8 cellular contexts compared by ENCODE assay signal in the genomic region with DNA sequence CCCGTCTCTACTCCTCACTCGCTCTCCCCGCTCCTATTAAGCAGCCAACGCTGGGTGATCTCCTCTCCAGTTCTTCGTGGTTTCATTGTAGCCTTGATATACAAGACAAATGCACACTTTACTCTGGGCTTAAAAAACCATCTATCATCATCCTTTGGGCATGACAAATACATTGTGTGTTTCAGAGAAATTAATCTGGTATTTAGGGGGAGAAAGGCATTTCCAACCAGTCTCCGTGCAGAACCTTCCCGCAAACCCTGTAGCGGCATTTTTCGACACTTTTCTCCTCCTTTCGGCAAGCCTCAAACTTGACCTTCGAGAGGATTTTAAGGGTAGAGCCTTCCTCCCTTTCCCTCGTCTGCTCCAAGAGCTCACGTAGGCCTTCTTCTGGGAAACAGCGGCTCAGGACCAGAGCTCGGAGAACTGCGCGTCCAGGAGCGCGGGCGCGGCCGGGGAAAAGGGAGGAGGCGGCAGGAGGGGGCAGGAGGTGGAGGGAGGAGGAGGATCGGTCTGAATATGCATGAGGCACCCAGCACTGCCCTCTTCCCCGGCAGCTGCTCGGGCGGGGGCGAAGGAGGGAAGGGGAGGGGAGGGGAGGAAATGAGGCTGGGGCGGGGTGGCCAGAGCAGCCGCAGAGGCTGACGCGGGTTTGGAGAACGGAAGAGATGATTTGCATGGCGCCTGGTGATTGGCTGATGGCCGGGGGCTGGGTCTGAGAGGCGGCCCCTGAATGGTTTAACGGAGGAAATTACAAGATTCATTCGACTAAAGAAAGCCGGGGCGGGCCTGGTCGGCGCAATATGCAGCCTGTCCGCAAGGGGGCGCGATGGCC.
DNase-seq lines count a peak whose midpoint lies in the region; ATAC-seq, FAIRE-seq and TF ChIP-seq lines count a peak whose summit lies in the region.

No MANE protein-coding gene starts in this region.

- H3K4me1 Mint-ChIP-seq in neural progenitor cell, result peaks cover 19% of the 10 kb centered on the region

- CTCF ChIA-PET in HCT116 (lab: Charles Lee), result interaction anchor here (0.6 to 1.6 kb wide), 10 partner anchors 15 to 1155 kb away, joined by 3 to 13 read pairs (median 3); no protein-coding TSS in a partner anchor

- BruUV-seq in HCT116 (replicated peaks; lab: Mats Ljungman, UMichigan), result TSS peak; percentile 66

- POLR2A ChIA-PET in HCT116 (lab: Charles Lee), result interaction anchor here (0.8 kb wide), 1 partner anchor 360 kb away, joined by 4 read pairs; no protein-coding TSS in a partner anchor

- H4K20me1 ChIP-seq in HCT116 (ENCODE audit: insufficient read depth) (no peaks in the 10 kb centered on the region), neural progenitor cell (ENCODE audit: low read depth) (peaks cover 40% of the 10 kb centered on the region)

- H3K27ac Mint-ChIP-seq in neural progenitor cell, result no peak overlapping the region

- peak; percentile 56 for TF ChIP-seq RAD21 in HCT116 (IDR thresholded peaks at IDR 0.05; ENCODE audit: low read depth)

- TF ChIP-seq POLR2A in HCT116 (IDR thresholded peaks at IDR 0.05; ENCODE audit: borderline replicate concordance, extremely low read depth, insufficient read depth, insufficient read length) (no peak), stomach (IDR thresholded peaks at IDR 0.05) (no peak)

- H3K9me3 ChIP-seq in HCT116 (ENCODE audit: control insufficient read depth in 1 of 2, insufficient read depth in 1 of 2, low read depth in 1 of 2, low read length in 2 of 2) (no peaks in the 10 kb centered on the region), MG63 (no peaks in the 10 kb centered on the region), RWPE2 (ENCODE audit: severe bottlenecking) (no peaks in the 10 kb centered on the region), neural progenitor cell (ENCODE audit: low read depth) (no peaks in the 10 kb centered on the region), stomach (peaks cover 0 to 4% (median 0%) of the 10 kb centered on the region in 4 donors)

- H3K79me2 ChIP-seq in HCT116 (ENCODE audit: insufficient read depth, low read length) (no peaks in the 10 kb centered on the region), neural progenitor cell (ENCODE audit: low read depth) (no peaks in the 10 kb centered on the region)

- H3K27me3 ChIP-seq in HCT116 (ENCODE audit: insufficient read depth, low read length) (no peaks in the 10 kb centered on the region), MG63 (peaks cover 16% of the 10 kb centered on the region), RWPE2 (ENCODE audit: insufficient read depth, poor library complexity, severe bottlenecking) (peaks cover 87% of the 10 kb centered on the region), neural progenitor cell (peaks cover 72% of the 10 kb centered on the region), stomach (peaks cover 0 to 86% (median 36%) of the 10 kb centered on the region in 3 donors)

- no peak overlapping the region for H3K27ac ChIP-seq in HCT116 (ENCODE audit: low read depth, low read length)
- no peak overlapping the region for H3K27ac ChIP-seq in RWPE2 (ENCODE audit: poor library complexity, severe bottlenecking)
- no peak overlapping the region for H3K27ac ChIP-seq in neural progenitor cell
- peak overlapping the region in 4 of 5 donors; percentile 14 to 62 (median 42) for H3K27ac ChIP-seq in stomach

- ATAC-seq in HCT116 (peak; percentile 95), RWPE2 (ENCODE audit: low read depth) (peak; percentile 95)

- H3F3A ChIP-seq in neural progenitor cell (ENCODE audit: low read depth), result peaks cover 17% of the 10 kb centered on the region

- H3K9ac ChIP-seq in HCT116 (ENCODE audit: low read length) (peak overlapping the region; percentile 49), neural progenitor cell (no peak overlapping the region)

- peak overlapping the region; percentile 94 for H3K4me2 ChIP-seq in HCT116 (ENCODE audit: low read length)
- H3K4me2 ChIP-seq in neural progenitor cell, result peak overlapping the region; percentile 84

- 1 to 5% (median 1%) methylated on average over 42 to 45 of the region's 45 CpGs for WGBS in stomach, 5 donors

- H3K9me3 Mint-ChIP-seq in neural progenitor cell, result no peaks in the 10 kb centered on the region

- no peak overlapping the region for H3K4me3 Mint-ChIP-seq in neural progenitor cell

- intact Hi-C loops in HCT116 (cut with micrococcal nuclease), result loop anchor here (1.0 to 5.0 kb wide), 3 partner anchors 126 to 539 kb away; partner anchors contain the start of gene TMEM161B
- intact Hi-C loops in stomach (cut with DNase I; ENCODE audit: low total_unique reads), result no loop called here

- H3K36me3 ChIP-seq in HCT116 (ENCODE audit: control insufficient read depth in 1 of 2, insufficient read depth in 2 of 2, low read length in 2 of 2), result no peaks in the 10 kb centered on the region
- H3K36me3 ChIP-seq in MG63, result no peaks in the 10 kb centered on the region
- no peaks in the 10 kb centered on the region for H3K36me3 ChIP-seq in RWPE2 (ENCODE audit: low read depth)
- no peaks in the 10 kb centered on the region for H3K36me3 ChIP-seq in neural progenitor cell
- no peaks in the 10 kb centered on the region for H3K36me3 ChIP-seq in stomach

- RAD21 ChIA-PET in HCT116 (lab: Charles Lee; ENCODE audit: low non-redundant PET in 1 of 2, low total read pairs in 2 of 2, uncharacterized antibody in 2 of 2, unreplicated experiment in 2 of 2), result interaction anchor here (0.6 to 0.8 kb wide), 3 partner anchors 66 to 1154 kb away, joined by 3 to 8 read pairs (median 4); no protein-coding TSS in a partner anchor

- peak overlapping the region; percentile 40 to 63 for H3K4me3 ChIP-seq in HCT116 (replicated peaks in 1 of 2; ENCODE audit: low read depth in 1 of 2, low read length in 2 of 2)
- peak overlapping the region; percentile 62 for H3K4me3 ChIP-seq in MG63
- H3K4me3 ChIP-seq in RWPE2 (ENCODE audit: severe bottlenecking), result peak overlapping the region; percentile 22
- peak overlapping the region; percentile 52 for H3K4me3 ChIP-seq in neural progenitor cell
- H3K4me3 ChIP-seq in stomach, result peak overlapping the region; percentile 46 to 52 (median 48)

- no peaks in the 10 kb centered on the region for H3K9me2 ChIP-seq in HCT116 (ENCODE audit: insufficient read depth)

- no peaks in the 10 kb centered on the region for H3K36me3 Mint-ChIP-seq in neural progenitor cell

- H3K27me3 Mint-ChIP-seq in neural progenitor cell (ENCODE audit: insufficient read depth, low read depth), result peaks cover 20% of the 10 kb centered on the region

- TF ChIP-seq EP300 in stomach (IDR thresholded peaks at IDR 0.05), result no peak

- peak overlapping the region; percentile 93 for H2AFZ ChIP-seq in HCT116 (ENCODE audit: low read depth, low read length, poor library complexity, severe bottlenecking)
- peak overlapping the region; percentile 19 for H2AFZ ChIP-seq in neural progenitor cell (replicated peaks)

- DNase-seq in HCT116 (ENCODE audit: low read depth, low spot score), result peak; percentile 93
- DNase-seq in MG63, result peak; percentile 100
- DNase-seq in RWPE2 (ENCODE audit: low spot score), result peak; percentile 98
- peak; percentile 75 for DNase-seq in activated gamma-delta T cell (lab: John Stamatoyannopoulos, UW)
- DNase-seq in foreskin melanocyte, result peak; percentile 92
- DNase-seq in neural progenitor cell (ENCODE audit: low spot score), result peak; percentile 99
- DNase-seq in stomach, result peak; percentile 95

- FAIRE-seq in G401.6 (lab: Jason Lieb, UNC), result peak; percentile 71

- TF ChIP-seq CTCF in HCT116 (IDR thresholded peaks at IDR 0.05 in 2 of 3, conservative IDR thresholded peaks at IDR 0.05 in 1 of 3; ENCODE audit: borderline replicate concordance in 1 of 3, insufficient read depth in 1 of 3, low read depth in 2 of 3, low read length in 2 of 3) (peak; percentile 22 to 68 (median 51); a peak in 4 of 6 replicates), RWPE2 (IDR thresholded peaks at IDR 0.05; ENCODE audit: poor library complexity, severe bottlenecking) (peak; percentile 85), neural progenitor cell (IDR thresholded peaks at IDR 0.05) (peak; percentile 74), stomach (IDR thresholded peaks at IDR 0.05) (peak in 4 of 7 experiments; percentile 59 to 86 (median 82))

- H3K4me1 ChIP-seq in HCT116 (ENCODE audit: control insufficient read depth in 1 of 2, insufficient read depth in 2 of 2, low read length in 2 of 2), result peaks cover 5 to 19% of the 10 kb centered on the region in 2 experiments; a peak in 3 of 4 replicates
- H3K4me1 ChIP-seq in RWPE2 (ENCODE audit: insufficient read depth, poor library complexity, severe bottlenecking), result peaks cover 5% of the 10 kb centered on the region
- peaks cover 10% of the 10 kb centered on the region for H3K4me1 ChIP-seq in neural progenitor cell
- peaks cover 33 to 62% (median 49%) of the 10 kb centered on the region in 4 donors for H3K4me1 ChIP-seq in stomach

TF ChIP-seq in HCT116, 20 proteins besides CTCF, POLR2A, EP300 and RAD21 (continues in another document):
- TF ChIP-seq FOSL1 (IDR thresholded peaks at IDR 0.05; ENCODE audit: low read depth) (no peak), EGR1 (IDR thresholded peaks at IDR 0.05; ENCODE audit: low read depth) (no peak; the same call in 1 of the 2 replicates), SP1 (IDR thresholded peaks at IDR 0.05; ENCODE audit: low read depth) (no peak), ELF1 (IDR thresholded peaks at IDR 0.05; ENCODE audit: borderline replicate concordance, low read depth) (no peak), MAX (IDR thresholded peaks at IDR 0.05) (no peak), ZBTB33 (IDR thresholded peaks at IDR 0.05; ENCODE audit: extremely low read depth, insufficient replicate concordance, low read length) (no peak), YY1 (IDR thresholded peaks at IDR 0.05; ENCODE audit: extremely low read depth, insufficient replicate concordance, low read depth, low read length) (peak; percentile 5), JUND (IDR thresholded peaks at IDR 0.05) (no peak), SRF (IDR thresholded peaks at IDR 0.05; ENCODE audit: low read depth) (no peak), POLR2AphosphoS5 (IDR thresholded peaks at IDR 0.05; ENCODE audit: low read depth, low read length) (peak; percentile 60)

Comparison
In these comparisons a context has a peak if more than half of its experiments do, and no peak if none do; other contexts are left out.
1. H3K27ac ChIP-seq: peak in stomach (4 of 5); none in HCT116 (single experiment), RWPE2 (single experiment) and neural progenitor cell (single experiment).
2. Peak in every context shown above with its lines, with median percentiles within 50 percentile points of each other: DNase-seq, H3K4me3 ChIP-seq and CTCF ChIP-seq.